ENCODE assay signal across 17 cellular contexts in the genomic region with DNA sequence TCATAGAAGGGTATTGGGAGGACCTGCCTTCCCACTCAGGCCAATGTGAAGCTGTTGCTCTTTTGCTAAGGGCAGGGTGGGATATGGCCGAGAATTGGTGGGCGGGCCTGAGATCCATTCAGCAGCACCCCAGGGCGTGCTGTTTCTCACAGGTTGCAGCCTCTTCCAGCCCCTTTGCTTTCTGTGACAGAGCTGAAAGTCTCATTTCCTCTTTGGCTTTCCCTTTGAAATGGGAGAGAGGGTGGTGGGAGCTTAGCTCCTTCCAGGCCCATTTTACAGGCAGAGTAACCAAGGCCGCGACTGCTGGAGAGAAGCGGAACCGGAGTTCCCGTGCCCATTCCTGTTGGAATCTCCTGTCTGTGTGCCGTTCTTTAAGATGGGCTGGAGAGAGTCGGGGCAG.
DNase-seq lines count a peak whose midpoint lies in the region; ATAC-seq and TF ChIP-seq lines count a peak whose summit lies in the region.
"Had no signal": no experiment of that assay in that cellular context is flagged by ENCODE, and none has a peak within 500 bp of the region (broad histone marks: within the 10 kb centered on the region; RNA-seq: fewer than 3 reads in every experiment).

No MANE protein-coding gene starts in this region.

- no peak overlapping the region for H2BK15ac ChIP-seq in mesenchymal stem cell (ENCODE audit: low read depth, poor library complexity, severe bottlenecking)

- H2BK12ac ChIP-seq in mesenchymal stem cell (ENCODE audit: low read length in 2 of 2): no peak overlapping the region

- peaks cover 54% of the 10 kb centered on the region for H3K36me3 Mint-ChIP-seq in HFFc6 (ENCODE audit: low read depth)
- H3K36me3 Mint-ChIP-seq: CD8-positive, alpha-beta T cell had no signal

- no peak overlapping the region for H4K91ac ChIP-seq in mesenchymal stem cell (ENCODE audit: low read length)

- in situ Hi-C loops in Panc1 (cut with HindIII; ENCODE audit: low pct_unique_long_range_greater_than_20kb, low sequenced_read_pairs): no loop called here

- peaks cover 4% of the 10 kb centered on the region for H3K27me3 Mint-ChIP-seq in HFFc6 (ENCODE audit: insufficient read depth)

- no peak overlapping the region for H2BK5ac ChIP-seq in mesenchymal stem cell (ENCODE audit: low read depth, low read length, poor library complexity, severe bottlenecking)

- H3K27me3 ChIP-seq in Panc1 (ENCODE audit: control insufficient read depth, insufficient read depth, low read length) (no peaks in the 10 kb centered on the region), mesenchymal stem cell (ENCODE audit: control insufficient read depth in 1 of 2, insufficient read depth in 1 of 2, low read length in 2 of 2) (no peaks in the 10 kb centered on the region), thoracic aorta (replicated peaks; ENCODE audit: insufficient read depth) (no peaks in the 10 kb centered on the region)
- H3K27me3 ChIP-seq: BE2C, Peyer's patch had no signal

- TF ChIP-seq CTCF in HFFc6 (IDR thresholded peaks at IDR 0.05) (no peak), Panc1 (IDR thresholded peaks at IDR 0.05) (no peak), thoracic aorta (IDR thresholded peaks at IDR 0.05) (no peak)

- no peak overlapping the region for H3K4me2 ChIP-seq in mesenchymal stem cell (ENCODE audit: low read length, poor library complexity, severe bottlenecking)

- H3K9ac ChIP-seq in mesenchymal stem cell (ENCODE audit: low read length): peak overlapping the region; percentile 22

- H3K79me1 ChIP-seq in mesenchymal stem cell (replicated peaks; ENCODE audit: low read length, poor library complexity, severe bottlenecking): no peaks in the 10 kb centered on the region

- no peak overlapping the region for H3K4me3 Mint-ChIP-seq in HFFc6
- H3K4me3 Mint-ChIP-seq: CD8-positive, alpha-beta T cell; H9 had no signal

- H2BK120ac ChIP-seq in mesenchymal stem cell (ENCODE audit: low read depth, low read length): no peak overlapping the region

- CTCF ChIA-PET in Panc1 (lab: Charles Lee): no interaction called here

- no peak overlapping the region for H4K8ac ChIP-seq in mesenchymal stem cell (ENCODE audit: low read length)

- H3K4me1 Mint-ChIP-seq in HFFc6 (ENCODE audit: low read depth): peaks cover 79% of the 10 kb centered on the region

- no peak overlapping the region for H3K18ac ChIP-seq in mesenchymal stem cell (ENCODE audit: low read depth in 1 of 2, low read length in 2 of 2)

- no peak overlapping the region for H3K4ac ChIP-seq in mesenchymal stem cell (ENCODE audit: low read depth in 1 of 2, low read length in 2 of 2)

- H3K9me3 Mint-ChIP-seq in HFFc6: no peaks in the 10 kb centered on the region
- H3K9me3 Mint-ChIP-seq: CD8-positive, alpha-beta T cell; H9 had no signal

- no peak overlapping the region for H3K4me3 ChIP-seq in Panc1 (ENCODE audit: low read depth in 2 of 2, low read length in 2 of 2)
- H3K4me3 ChIP-seq in mesenchymal stem cell (ENCODE audit: insufficient read depth in 1 of 2, low read depth in 1 of 2, low read length in 2 of 2): no peak overlapping the region
- no peak overlapping the region for H3K4me3 ChIP-seq in thoracic aorta
- H3K4me3 ChIP-seq: Peyer's patch had no signal

- WGBS in mesenchymal stem cell: 91% methylated on average over 10 of the region's 10 CpGs

- no peaks in the 10 kb centered on the region for H3K9me3 ChIP-seq in Panc1 (ENCODE audit: control insufficient read depth, insufficient read depth, low read depth, low read length)
- no peaks in the 10 kb centered on the region for H3K9me3 ChIP-seq in mesenchymal stem cell (ENCODE audit: control insufficient read depth, low read length)
- H3K9me3 ChIP-seq in thoracic aorta: no peaks in the 10 kb centered on the region
- H3K9me3 ChIP-seq: BE2C, Peyer's patch had no signal

- no peak overlapping the region for H3K14ac ChIP-seq in mesenchymal stem cell (ENCODE audit: low read length in 2 of 2)

- ATAC-seq in Panc1 (no peak), thoracic aorta (ENCODE audit: insufficient number of reproducible peaks, low FRiP score, low read depth) (no peak)
- ATAC-seq: CD8-positive, alpha-beta T cell had no signal

- H2AFZ ChIP-seq in mesenchymal stem cell (ENCODE audit: low read depth, low read length): no peak overlapping the region

- H3K36me3 ChIP-seq in Panc1 (ENCODE audit: control insufficient read depth, insufficient read depth, low read length): no peaks in the 10 kb centered on the region
- peaks cover 57 to 71% of the 10 kb centered on the region in 2 experiments for H3K36me3 ChIP-seq in mesenchymal stem cell (ENCODE audit: control insufficient read depth in 1 of 2, insufficient read depth in 2 of 2, low read depth in 1 of 2, low read length in 2 of 2)
- no peaks in the 10 kb centered on the region for H3K36me3 ChIP-seq in thoracic aorta
- H3K36me3 ChIP-seq: BE2C, Peyer's patch had no signal

- no peak overlapping the region for H3K23ac ChIP-seq in mesenchymal stem cell (ENCODE audit: low read length in 2 of 2)

- POLR2A ChIA-PET in Panc1 (lab: Charles Lee): no interaction called here

- H3K4me1 ChIP-seq in Panc1 (ENCODE audit: control insufficient read depth, insufficient read depth, low read length) (peaks cover 74% of the 10 kb centered on the region), mesenchymal stem cell (ENCODE audit: control insufficient read depth, insufficient read depth, low read depth, low read length) (peaks cover 38% of the 10 kb centered on the region), thoracic aorta (ENCODE audit: control insufficient read depth in 1 of 2, low read depth in 2 of 2) (peaks cover 30 to 61% of the 10 kb centered on the region in 2 donors)
- H3K4me1 ChIP-seq: BE2C had no signal

- peak overlapping the region; percentile 96 for H3K27ac Mint-ChIP-seq in HFFc6
- H3K27ac Mint-ChIP-seq: CD8-positive, alpha-beta T cell had no signal

- no TSS peak for BruUV-seq in Panc1 (replicated peaks; lab: Mats Ljungman, UMichigan)

- intact Hi-C loops in Panc1 (cut with micrococcal nuclease; ENCODE audit: unreplicated experiment): no loop called here

- H2AK5ac ChIP-seq in mesenchymal stem cell (ENCODE audit: low read length, severe bottlenecking): no peak overlapping the region

- H3K27ac ChIP-seq in Panc1 (ENCODE audit: low read length): peak overlapping the region; percentile 29
- H3K27ac ChIP-seq in mesenchymal stem cell (ENCODE audit: low read length, poor library complexity, severe bottlenecking): no peak overlapping the region
- peak overlapping the region; percentile 15 to 51 for H3K27ac ChIP-seq in thoracic aorta
- H3K27ac ChIP-seq: Peyer's patch had no signal

- DNase-seq in HFFc6 (no peak), Panc1 (ENCODE audit: low read depth, low spot score) (no peak), mesenchymal stem cell (no peak), thoracic aorta (ENCODE audit: low spot score) (no peak), hepatic stellate cell (ENCODE audit: low spot score) (no peak), RPMI8226 (no peak), NCI-H2227 treated with DMSO at 0.1 percent for 48 hours (lab: John Stamatoyannopoulos, UW) (no peak)
- DNase-seq: BE2C; CD8-positive, alpha-beta T cell; DND-41; GF-D8; H9; NCI-H1048; NCI-H345; NCI-H526 treated with DMSO at 0.1 percent for 48 hours; Peyer's patch; SIG-M5 had no signal
